In genomic region chr17:80422276-80422675, GRCh38 we compare ENCODE assay signal across 1 cellular context.
TF ChIP-seq lines count a peak whose summit lies in the region.

No MANE protein-coding gene starts in this region.

TF ChIP-seq in IMR-90, 13 proteins besides CTCF, POLR2A, EP300 and RAD21:
- TF ChIP-seq RCOR1 (IDR thresholded peaks at IDR 0.05; ENCODE audit: insufficient replicate concordance, low read length) (no peak), RFX5 (IDR thresholded peaks at IDR 0.05; ENCODE audit: low read depth, low read length) (no peak), BHLHE40 (IDR thresholded peaks at IDR 0.05; ENCODE audit: low read depth, low read length) (no peak), SMC3 (IDR thresholded peaks at IDR 0.05; ENCODE audit: low read depth, low read length) (no peak), CHD1 (IDR thresholded peaks at IDR 0.05; ENCODE audit: low read depth, low read length) (no peak), MXI1 (IDR thresholded peaks at IDR 0.05; ENCODE audit: borderline replicate concordance, low read depth, low read length) (no peak), NFE2L2 (IDR thresholded peaks at IDR 0.05; ENCODE audit: low read depth, low read length) (no peak), CEBPB (IDR thresholded peaks at IDR 0.05; ENCODE audit: low read depth, low read length) (no peak), MAFK (IDR thresholded peaks at IDR 0.05; ENCODE audit: low read depth, low read length) (no peak), FOS (IDR thresholded peaks at IDR 0.05; ENCODE audit: low read depth, low read length) (no peak), MAZ (IDR thresholded peaks at IDR 0.05; ENCODE audit: borderline replicate concordance, low read depth, low read length) (no peak), USF2 (IDR thresholded peaks at IDR 0.05; ENCODE audit: low read depth, low read length) (no peak)
- TF ChIP-seq, protein P1, sequence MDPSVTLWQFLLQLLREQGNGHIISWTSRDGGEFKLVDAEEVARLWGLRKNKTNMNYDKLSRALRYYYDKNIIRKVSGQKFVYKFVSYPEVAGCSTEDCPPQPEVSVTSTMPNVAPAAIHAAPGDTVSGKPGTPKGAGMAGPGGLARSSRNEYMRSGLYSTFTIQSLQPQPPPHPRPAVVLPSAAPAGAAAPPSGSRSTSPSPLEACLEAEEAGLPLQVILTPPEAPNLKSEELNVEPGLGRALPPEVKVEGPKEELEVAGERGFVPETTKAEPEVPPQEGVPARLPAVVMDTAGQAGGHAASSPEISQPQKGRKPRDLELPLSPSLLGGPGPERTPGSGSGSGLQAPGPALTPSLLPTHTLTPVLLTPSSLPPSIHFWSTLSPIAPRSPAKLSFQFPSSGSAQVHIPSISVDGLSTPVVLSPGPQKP (IDR thresholded peaks at IDR 0.05; ENCODE audit: borderline replicate concordance, low read depth, low read length): no peak
